In the genomic region with DNA sequence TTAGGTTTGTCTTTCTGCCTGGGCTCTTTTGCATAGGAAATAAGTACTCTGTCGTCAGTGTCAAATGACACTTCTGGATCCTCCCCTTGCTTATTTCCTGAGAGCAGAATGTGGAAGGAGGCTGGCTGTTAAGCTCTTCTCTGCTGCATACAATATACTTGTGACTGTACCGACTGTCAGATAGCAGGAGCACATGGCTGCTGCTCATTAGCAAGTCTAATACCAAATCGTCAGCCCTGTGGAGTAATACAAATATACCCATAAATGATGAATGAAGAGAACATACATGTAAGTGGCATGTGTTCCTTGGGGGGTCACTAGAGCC, we compare ENCODE assay signal across 17 cellular contexts. TPM values are rescaled to one million over a fixed set of nuclear protein-coding genes. Genes with fewer than 3 reads are reported as not detected.
A peak's percentile ranks its signal among the peaks of the same experiment; 100 is the strongest.
DNase-seq lines count a peak whose midpoint lies in the region; ATAC-seq, FAIRE-seq and TF ChIP-seq lines count a peak whose summit lies in the region.
"Had no signal": no experiment of that assay in that cellular context is flagged by ENCODE, and none has a peak within 500 bp of the region (broad histone marks: within the 10 kb centered on the region; RNA-seq: fewer than 3 reads in every experiment).

A gene (minus strand): TSS at position 40 of the 325 bp plus-strand sequence. CDS start 77 bp downstream, outside the sequence.

- H3K9me3 ChIP-seq in K562 (replicated peaks; ENCODE audit: control insufficient read depth, insufficient read depth, low read depth, low read length) (no peaks in the 10 kb centered on the region), neural cell (ENCODE audit: low read length) (no peaks in the 10 kb centered on the region)
- H3K9me3 ChIP-seq: prostate gland had no signal

- TF ChIP-seq POLR2A in K562 (conservative IDR thresholded peaks at IDR 0.05), result no peak

- WGBS in K562 (ENCODE audit: insufficient coverage, low coverage, missing lambda C conversion rate), result 5% methylated on average over 3 of the region's 3 CpGs

- in situ Hi-C loops in K562 (cut with MboI), result no loop called here

- H3K4me2 ChIP-seq in K562 (ENCODE audit: insufficient read depth, low read length), result no peak within 1 kb of the TSS
- H3K4me2 ChIP-seq in neural cell (ENCODE audit: low read length), result no peak within 1 kb of the TSS

- no TSS peak for BruUV-seq in K562 (replicated peaks; lab: Mats Ljungman, UMichigan)

- intact Hi-C loops in K562 (cut with micrococcal nuclease), result no loop called here

- H3K36me3 ChIP-seq in K562 (ENCODE audit: control insufficient read depth, insufficient read depth, low read length) (peaks cover 14% of the 10 kb centered on the region; the same call in 2 of the 3 replicates), neural cell (ENCODE audit: insufficient read depth, low read length) (no peaks in the 10 kb centered on the region)
- H3K36me3 ChIP-seq: prostate gland had no signal

- H3K4me3 ChIP-seq in K562 (no peak within 1 kb of the TSS), neural cell (ENCODE audit: low read length) (peak within 1 kb of the TSS; percentile 38)
- H3K4me3 ChIP-seq: prostate gland had no signal

- H3K79me2 ChIP-seq in K562 (ENCODE audit: control insufficient read depth, insufficient read depth, low read length), result no peaks in the 10 kb centered on the region
- no peaks in the 10 kb centered on the region for H3K79me2 ChIP-seq in neural cell (replicated peaks; ENCODE audit: insufficient read depth, low read length)

- H2AFZ ChIP-seq in K562 (ENCODE audit: low read depth, low read length), result no peak within 1 kb of the TSS
- no peak within 1 kb of the TSS for H2AFZ ChIP-seq in neural cell (ENCODE audit: low read depth, low read length)

- H3K9me1 ChIP-seq in K562 (ENCODE audit: control insufficient read depth, insufficient read depth, low read length), result no peaks in the 10 kb centered on the region

- TF ChIP-seq CTCF in K562 (IDR thresholded peaks at IDR 0.05 in 2 of 3, conservative IDR thresholded peaks at IDR 0.05 in 1 of 3; ENCODE audit: insufficient read depth in 2 of 3, low read depth in 1 of 3, low read length in 3 of 3) (no peak), neural cell (IDR thresholded peaks at IDR 0.05; ENCODE audit: poor library complexity, severe bottlenecking) (no peak)

- H3K9me2 ChIP-seq in neural cell (ENCODE audit: insufficient read depth, low read length), result no peaks in the 10 kb centered on the region

- TF ChIP-seq RAD21 in K562 (CRISPR knock-in tag; conservative IDR thresholded peaks at IDR 0.05 in 1 of 2, IDR thresholded peaks at IDR 0.05 in 1 of 2), result no peak
- no peak for TF ChIP-seq RAD21 in neural cell (conservative IDR thresholded peaks at IDR 0.05)

- H4K20me1 ChIP-seq in K562 (replicated peaks; ENCODE audit: control insufficient read depth, insufficient read depth, low read length) (no peaks in the 10 kb centered on the region), neural cell (ENCODE audit: insufficient read depth) (no peaks in the 10 kb centered on the region)

- H3K4me1 ChIP-seq in K562 (replicated peaks in 1 of 2; ENCODE audit: control insufficient read depth in 2 of 2, insufficient read depth in 2 of 2, low read length in 2 of 2), result no peaks in the 10 kb centered on the region; a peak in 1 of 5 replicates
- H3K4me1 ChIP-seq: prostate gland had no signal

- DNase-seq in NCI-H82 (lab: John Stamatoyannopoulos, UW), result peak; percentile 29
- DNase-seq in NCI-H82 treated with DMSO at 0.1 percent for 48 hours (lab: John Stamatoyannopoulos, UW; ENCODE audit: unreplicated experiment), result no peak
- DNase-seq in NAMALWA (ENCODE audit: low spot score), result peak; percentile 67
- DNase-seq in K562 (ENCODE audit: extremely low read depth in 1 of 4, low spot score in 3 of 4), result peak in 1 of 4 experiments; percentile 8
- DNase-seq in ureter (ENCODE audit: low spot score), result no peak
- no peak for DNase-seq in DMS114 treated with DMSO at 0.1 percent for 48 hours (lab: John Stamatoyannopoulos, UW; ENCODE audit: unreplicated experiment)
- DNase-seq: ACHN; activated CD8-positive, alpha-beta memory T cell treated with anti-CD3 and anti-CD28 coated beads, Interleukin-2, amount 50 U/mL, for 48 hours; activated naive CD8-positive, alpha-beta T cell treated with anti-CD3 and anti-CD28 coated beads, Interleukin-2, amount 50 U/mL, for 24 hours; NCI-H345; trophoblast cell had no signal

- CTCF ChIA-PET in K562 (lab: Yijun Ruan, JAX; ENCODE audit: low intra/inter-chr PET ratio), result no interaction called here

- H3F3A ChIP-seq in neural cell (ENCODE audit: insufficient read depth, low read length, poor library complexity, severe bottlenecking), result no peaks in the 10 kb centered on the region

- ATAC-seq in K562 (peak; percentile 53), HG02623 (IDR thresholded peaks at IDR 0.05; ENCODE audit: unreplicated experiment) (no peak)
- ATAC-seq: activated naive CD8-positive, alpha-beta T cell treated with anti-CD3 and anti-CD28 coated beads, Interleukin-2, amount 50 U/mL, for 24 hours had no signal

- no peak within 1 kb of the TSS for H3K27ac ChIP-seq in K562 (ENCODE audit: extremely low read depth, low read depth, low read length)
- peak within 1 kb of the TSS; percentile 30 for H3K27ac ChIP-seq in neural cell (ENCODE audit: low read length)
- H3K27ac ChIP-seq: prostate gland had no signal

- TF ChIP-seq EP300 in K562 (IDR thresholded peaks at IDR 0.05; ENCODE audit: low read length), result no peak
- TF ChIP-seq EP300 in neural cell (conservative IDR thresholded peaks at IDR 0.05; ENCODE audit: poor library complexity, severe bottlenecking), result no peak

- POLR2A ChIA-PET in K562 (lab: Yijun Ruan, JAX), result interaction anchor here (0.6 to 1.2 kb wide), 3 partner anchors 24 to 729 kb away, joined by 3 to 6 read pairs (median 4); no protein-coding TSS in a partner anchor

- H3K9ac ChIP-seq in K562 (ENCODE audit: insufficient read depth in 1 of 2, low read depth in 2 of 2, low read length in 2 of 2) (no peak within 1 kb of the TSS), neural cell (ENCODE audit: low read length) (no peak within 1 kb of the TSS)

- no peak for FAIRE-seq in K562 (lab: Jason Lieb, UNC)
- FAIRE-seq: colon, D721Med had no signal

- H3K27me3 ChIP-seq in K562 (ENCODE audit: control insufficient read depth in 2 of 2, insufficient read depth in 2 of 2, low read length in 2 of 2), result no peaks in the 10 kb centered on the region; a peak in 1 of 5 replicates
- no peaks in the 10 kb centered on the region for H3K27me3 ChIP-seq in neural cell (ENCODE audit: insufficient read depth, low read depth, low read length)

TF ChIP-seq in K562, 482 proteins besides CTCF, POLR2A, EP300 and RAD21:
- TF ChIP-seq MAZ (CRISPR knock-in tag; conservative IDR thresholded peaks at IDR 0.05 in 1 of 2, IDR thresholded peaks at IDR 0.05 in 1 of 2) (no peak), XRCC5 (IDR thresholded peaks at IDR 0.05; ENCODE audit: low read depth, low read length) (no peak), ZBED1 (IDR thresholded peaks at IDR 0.05) (no peak), ZNF668 (CRISPR knock-in tag; IDR thresholded peaks at IDR 0.05) (no peak), TAF1 (IDR thresholded peaks at IDR 0.05; ENCODE audit: control insufficient read depth, extremely low read depth, insufficient read depth, low read length, severe bottlenecking) (no peak)

TF ChIP-seq in neural cell, 6 proteins besides CTCF, POLR2A, EP300 and RAD21 (continues in another document):
- TF ChIP-seq TAF1 (IDR thresholded peaks at IDR 0.05; ENCODE audit: low read depth), result no peak
- TF ChIP-seq, protein P1, sequence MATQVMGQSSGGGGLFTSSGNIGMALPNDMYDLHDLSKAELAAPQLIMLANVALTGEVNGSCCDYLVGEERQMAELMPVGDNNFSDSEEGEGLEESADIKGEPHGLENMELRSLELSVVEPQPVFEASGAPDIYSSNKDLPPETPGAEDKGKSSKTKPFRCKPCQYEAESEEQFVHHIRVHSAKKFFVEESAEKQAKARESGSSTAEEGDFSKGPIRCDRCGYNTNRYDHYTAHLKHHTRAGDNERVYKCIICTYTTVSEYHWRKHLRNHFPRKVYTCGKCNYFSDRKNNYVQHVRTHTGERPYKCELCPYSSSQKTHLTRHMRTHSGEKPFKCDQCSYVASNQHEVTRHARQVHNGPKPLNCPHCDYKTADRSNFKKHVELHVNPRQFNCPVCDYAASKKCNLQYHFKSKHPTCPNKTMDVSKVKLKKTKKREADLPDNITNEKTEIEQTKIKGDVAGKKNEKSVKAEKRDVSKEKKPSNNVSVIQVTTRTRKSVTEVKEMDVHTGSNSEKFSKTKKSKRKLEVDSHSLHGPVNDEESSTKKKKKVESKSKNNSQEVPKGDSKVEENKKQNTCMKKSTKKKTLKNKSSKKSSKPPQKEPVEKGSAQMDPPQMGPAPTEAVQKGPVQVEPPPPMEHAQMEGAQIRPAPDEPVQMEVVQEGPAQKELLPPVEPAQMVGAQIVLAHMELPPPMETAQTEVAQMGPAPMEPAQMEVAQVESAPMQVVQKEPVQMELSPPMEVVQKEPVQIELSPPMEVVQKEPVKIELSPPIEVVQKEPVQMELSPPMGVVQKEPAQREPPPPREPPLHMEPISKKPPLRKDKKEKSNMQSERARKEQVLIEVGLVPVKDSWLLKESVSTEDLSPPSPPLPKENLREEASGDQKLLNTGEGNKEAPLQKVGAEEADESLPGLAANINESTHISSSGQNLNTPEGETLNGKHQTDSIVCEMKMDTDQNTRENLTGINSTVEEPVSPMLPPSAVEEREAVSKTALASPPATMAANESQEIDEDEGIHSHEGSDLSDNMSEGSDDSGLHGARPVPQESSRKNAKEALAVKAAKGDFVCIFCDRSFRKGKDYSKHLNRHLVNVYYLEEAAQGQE (IDR thresholded peaks at IDR 0.05; ENCODE audit: borderline replicate concordance), result no peak
- TF ChIP-seq EZH2 (IDR thresholded peaks at IDR 0.05; ENCODE audit: borderline replicate concordance, insufficient read depth, low read length, poor library complexity, severe bottlenecking), result no peak

RNA-seq across cellular contexts. Expression of the gene that starts here (rescaled TPM):
- total RNA-seq in K562 (2011; cell fraction: chromatin; rRNA removed; ENCODE audit: low replicate concordance), result not detected in 2 replicates
- not detected in 2 replicates for total RNA-seq in K562 (2011; cell fraction: nucleolus; rRNA removed)
- not detected in 2 replicates for total RNA-seq in K562 (2011; cell fraction: nucleoplasm; rRNA removed)
- total RNA-seq in K562 (2014; rRNA removed) (not detected in 2 replicates), K562 (2014; rRNA removed; fragmentation: Illumina TruSeq; extraction: Trizol) (not detected in 2 replicates), K562 (2015; rRNA removed; fragmentation: Illumina TruSeq; extraction: Trizol) (not detected in 2 replicates), K562 (2021) (not detected in 2 replicates), ureter (not detected)
- polyA plus RNA-seq in K562 (2011; rRNA removed) (not detected in 2 replicates), K562 (2014; fragmentation: Illumina TruSeq; extraction: Trizol) (not detected in 2 replicates), K562 (2014; fragmentation: Nextera tagmentation; extraction: Ambion mirVana) (under 1 TPM in 1 of 2 experiments, not detected in 1; 0.06 TPM), K562 (2014; rRNA removed) (not detected in 2 replicates), neural cell (0.90 and 1.0 TPM in 2 replicates)
- polyA plus RNA-seq in K562 (2011; cell fraction: cytosol; rRNA removed), result not detected in 2 replicates
- not detected in 2 replicates for polyA plus RNA-seq in K562 (2011; cell fraction: nucleus; rRNA removed)
- not detected in 2 replicates for polyA plus RNA-seq in K562 (2012)
- not detected in 2 replicates for polyA minus RNA-seq in K562 (2011; rRNA and poly(A)+ RNA removed)
- polyA minus RNA-seq in K562 (2011; cell fraction: cytosol; rRNA and poly(A)+ RNA removed), result not detected in 2 replicates
- not detected in 2 replicates for polyA minus RNA-seq in K562 (2011; cell fraction: nucleus; rRNA and poly(A)+ RNA removed)
- 0.81 and 0.97 TPM in 2 replicates for polyA minus RNA-seq in neural cell
- total RNA-seq: fibroblast of lung, prostate gland had no signal
- polyA plus RNA-seq: fibroblast of lung had no signal

Comparison
In these comparisons a context has a peak if more than half of its experiments do, and no peak if none do; other contexts are left out.
1. DNase-seq: peak in NCI-H82 (single experiment) and NAMALWA (single experiment); none in NCI-H82 treated with DMSO at 0.1 percent for 48 hours (single experiment), ureter (single experiment) and DMS114 treated with DMSO at 0.1 percent for 48 hours (single experiment).
2. Peak in ATAC-seq in K562; RNA of the gene not detected or under 1 TPM.